ENCODE assay signal across 2 cellular contexts in genomic region chr15:76340802-76341365, GRCh38.
TF ChIP-seq lines count a peak whose summit lies in the region.

No MANE protein-coding gene starts in this region.

TF ChIP-seq in HepG2, 621 proteins besides CTCF, POLR2A, EP300 and RAD21:
- no peak for TF ChIP-seq GLI4 (CRISPR knock-in tag; IDR thresholded peaks at IDR 0.05; ENCODE audit: borderline replicate concordance)
- TF ChIP-seq, protein P1, sequence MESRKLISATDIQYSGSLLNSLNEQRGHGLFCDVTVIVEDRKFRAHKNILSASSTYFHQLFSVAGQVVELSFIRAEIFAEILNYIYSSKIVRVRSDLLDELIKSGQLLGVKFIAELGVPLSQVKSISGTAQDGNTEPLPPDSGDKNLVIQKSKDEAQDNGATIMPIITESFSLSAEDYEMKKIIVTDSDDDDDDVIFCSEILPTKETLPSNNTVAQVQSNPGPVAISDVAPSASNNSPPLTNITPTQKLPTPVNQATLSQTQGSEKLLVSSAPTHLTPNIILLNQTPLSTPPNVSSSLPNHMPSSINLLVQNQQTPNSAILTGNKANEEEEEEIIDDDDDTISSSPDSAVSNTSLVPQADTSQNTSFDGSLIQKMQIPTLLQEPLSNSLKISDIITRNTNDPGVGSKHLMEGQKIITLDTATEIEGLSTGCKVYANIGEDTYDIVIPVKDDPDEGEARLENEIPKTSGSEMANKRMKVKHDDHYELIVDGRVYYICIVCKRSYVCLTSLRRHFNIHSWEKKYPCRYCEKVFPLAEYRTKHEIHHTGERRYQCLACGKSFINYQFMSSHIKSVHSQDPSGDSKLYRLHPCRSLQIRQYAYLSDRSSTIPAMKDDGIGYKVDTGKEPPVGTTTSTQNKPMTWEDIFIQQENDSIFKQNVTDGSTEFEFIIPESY (CRISPR knock-in tag; IDR thresholded peaks at IDR 0.05), result peak; percentile 71; the same call in 1 of the 2 replicates

TF ChIP-seq in SK-N-SH, 30 proteins besides CTCF, POLR2A, EP300 and RAD21:
- no peak for TF ChIP-seq RXRA (IDR thresholded peaks at IDR 0.05; ENCODE audit: borderline replicate concordance, low read depth)
- no peak for TF ChIP-seq NFIC (IDR thresholded peaks at IDR 0.05; ENCODE audit: borderline replicate concordance)
- TF ChIP-seq, protein P2, sequence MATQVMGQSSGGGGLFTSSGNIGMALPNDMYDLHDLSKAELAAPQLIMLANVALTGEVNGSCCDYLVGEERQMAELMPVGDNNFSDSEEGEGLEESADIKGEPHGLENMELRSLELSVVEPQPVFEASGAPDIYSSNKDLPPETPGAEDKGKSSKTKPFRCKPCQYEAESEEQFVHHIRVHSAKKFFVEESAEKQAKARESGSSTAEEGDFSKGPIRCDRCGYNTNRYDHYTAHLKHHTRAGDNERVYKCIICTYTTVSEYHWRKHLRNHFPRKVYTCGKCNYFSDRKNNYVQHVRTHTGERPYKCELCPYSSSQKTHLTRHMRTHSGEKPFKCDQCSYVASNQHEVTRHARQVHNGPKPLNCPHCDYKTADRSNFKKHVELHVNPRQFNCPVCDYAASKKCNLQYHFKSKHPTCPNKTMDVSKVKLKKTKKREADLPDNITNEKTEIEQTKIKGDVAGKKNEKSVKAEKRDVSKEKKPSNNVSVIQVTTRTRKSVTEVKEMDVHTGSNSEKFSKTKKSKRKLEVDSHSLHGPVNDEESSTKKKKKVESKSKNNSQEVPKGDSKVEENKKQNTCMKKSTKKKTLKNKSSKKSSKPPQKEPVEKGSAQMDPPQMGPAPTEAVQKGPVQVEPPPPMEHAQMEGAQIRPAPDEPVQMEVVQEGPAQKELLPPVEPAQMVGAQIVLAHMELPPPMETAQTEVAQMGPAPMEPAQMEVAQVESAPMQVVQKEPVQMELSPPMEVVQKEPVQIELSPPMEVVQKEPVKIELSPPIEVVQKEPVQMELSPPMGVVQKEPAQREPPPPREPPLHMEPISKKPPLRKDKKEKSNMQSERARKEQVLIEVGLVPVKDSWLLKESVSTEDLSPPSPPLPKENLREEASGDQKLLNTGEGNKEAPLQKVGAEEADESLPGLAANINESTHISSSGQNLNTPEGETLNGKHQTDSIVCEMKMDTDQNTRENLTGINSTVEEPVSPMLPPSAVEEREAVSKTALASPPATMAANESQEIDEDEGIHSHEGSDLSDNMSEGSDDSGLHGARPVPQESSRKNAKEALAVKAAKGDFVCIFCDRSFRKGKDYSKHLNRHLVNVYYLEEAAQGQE (IDR thresholded peaks at IDR 0.05; ENCODE audit: low read depth, low read length), result no peak
- no peak for TF ChIP-seq FOSL2 (IDR thresholded peaks at IDR 0.05; ENCODE audit: borderline replicate concordance, low read depth)
- TF ChIP-seq GABPA (IDR thresholded peaks at IDR 0.05; ENCODE audit: low read depth), result no peak
- TF ChIP-seq YY1 (IDR thresholded peaks at IDR 0.05; ENCODE audit: low read depth), result no peak
- no peak for TF ChIP-seq FOXJ3 (CRISPR knock-in tag; IDR thresholded peaks at IDR 0.05)
- TF ChIP-seq SMC3 (IDR thresholded peaks at IDR 0.05; ENCODE audit: low read depth, low read length), result no peak
